Comparison of ENCODE assay signal across 11 cellular contexts in the genomic region with DNA sequence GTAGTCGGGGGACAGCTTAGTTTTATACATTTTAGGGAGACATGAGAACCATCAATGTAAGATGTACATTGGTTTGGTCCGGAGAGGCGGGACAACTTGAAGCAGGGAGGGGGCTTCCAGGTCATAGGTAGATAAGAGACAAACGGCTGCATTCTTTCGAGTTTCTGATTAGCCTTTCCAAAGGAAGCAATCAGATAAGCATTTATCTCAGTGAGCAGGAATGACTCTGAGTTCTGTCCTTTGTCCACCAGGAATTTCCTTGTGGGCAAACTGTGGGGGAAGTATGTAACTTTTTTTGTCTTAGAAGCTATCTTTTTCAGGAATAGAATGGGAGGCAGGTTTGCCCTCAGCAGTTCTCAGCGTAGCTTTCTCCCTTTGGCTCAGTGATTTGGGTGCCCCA. TPM values are rescaled to one million over a fixed set of nuclear protein-coding genes. Genes with fewer than 3 reads are reported as not detected.
DNase-seq lines count a peak whose midpoint lies in the region; ATAC-seq and TF ChIP-seq lines count a peak whose summit lies in the region.
"Had no signal": no experiment of that assay in that cellular context is flagged by ENCODE, and none has a peak within 500 bp of the region (broad histone marks: within the 10 kb centered on the region; RNA-seq: fewer than 3 reads in every experiment).

No MANE protein-coding gene starts in this region.

- H3K4me1 ChIP-seq in iPS-20b (ENCODE audit: insufficient read depth, low read length), result peaks cover 12% of the 10 kb centered on the region
- peaks cover 0 to 53% (median 34%) of the 10 kb centered on the region in 4 donors for H3K4me1 ChIP-seq in tibial artery

- no peak for DNase-seq in activated naive CD4-positive, alpha-beta T cell treated with anti-CD3 and anti-CD28 coated beads, Interleukin-2, amount 10 ng/mL, durations not matched to agents 7 days and 5 days
- DNase-seq in activated naive CD4-positive, alpha-beta T cell treated with Interleukin-2 at 50 U/mL for 16 hours, result no peak
- no peak for DNase-seq in activated CD8-positive, alpha-beta T cell treated with anti-CD3 and anti-CD28 coated beads for 36 hours
- DNase-seq in tibial artery (no peak), kidney glomerular epithelial cell (lab: John Stamatoyannopoulos, UW) (no peak), midbrain (lab: John Stamatoyannopoulos, UW) (no peak)

- no peaks in the 10 kb centered on the region for H3K9me3 Mint-ChIP-seq in activated naive CD4-positive, alpha-beta T cell treated with anti-CD3 and anti-CD28 coated beads, Interleukin-2, amount 10 ng/mL, durations not matched to agents 7 days and 5 days
- H3K9me3 Mint-ChIP-seq in activated CD8-positive, alpha-beta T cell treated with anti-CD3 and anti-CD28 coated beads for 36 hours, result no peaks in the 10 kb centered on the region

- H3K4me3 ChIP-seq in iPS-20b (ENCODE audit: low read length) (peak overlapping the region; percentile 92), tibial artery (peak overlapping the region; percentile 95 to 98)

- no peak for TF ChIP-seq CTCF in activated CD8-positive, alpha-beta T cell treated with anti-CD3 and anti-CD28 coated beads for 36 hours (IDR thresholded peaks at IDR 0.05)
- TF ChIP-seq CTCF in tibial artery (IDR thresholded peaks at IDR 0.05), result no peak

- CTCF ChIA-PET in activated naive CD4-positive, alpha-beta T cell treated with anti-CD3 and anti-CD28 coated beads, Interleukin-2, amount 10 ng/mL, durations not matched to agents 7 days and 5 days (lab: Charles Lee), result interaction anchor here (0.9 to 5.3 kb wide), 4 partner anchors 9 to 33 kb away, joined by 3 to 34 read pairs (median 4); no protein-coding TSS in a partner anchor
- CTCF ChIA-PET in activated CD8-positive, alpha-beta T cell treated with anti-CD3 and anti-CD28 coated beads for 36 hours (lab: Charles Lee), result interaction anchor here (1.0 to 7.7 kb wide), 8 partner anchors 10 to 242 kb away, joined by 3 to 82 read pairs (median 5); partner anchors contain the start of gene BIRC7

- POLR2A ChIA-PET in activated CD8-positive, alpha-beta T cell treated with anti-CD3 and anti-CD28 coated beads for 36 hours (lab: Charles Lee), result interaction anchor here (0.6 to 3.0 kb wide), 7 partner anchors 8 to 1044 kb away, joined by 3 to 13 read pairs (median 4); no protein-coding TSS in a partner anchor

- H3K27ac Mint-ChIP-seq in activated naive CD4-positive, alpha-beta T cell treated with anti-CD3 and anti-CD28 coated beads, Interleukin-2, amount 10 ng/mL, durations not matched to agents 7 days and 5 days, result peak overlapping the region; percentile 86
- peak overlapping the region; percentile 88 for H3K27ac Mint-ChIP-seq in activated CD8-positive, alpha-beta T cell treated with anti-CD3 and anti-CD28 coated beads for 36 hours

- H3K36me3 Mint-ChIP-seq in activated naive CD4-positive, alpha-beta T cell treated with anti-CD3 and anti-CD28 coated beads, Interleukin-2, amount 10 ng/mL, durations not matched to agents 7 days and 5 days, result peaks cover 36% of the 10 kb centered on the region
- H3K36me3 Mint-ChIP-seq in activated CD8-positive, alpha-beta T cell treated with anti-CD3 and anti-CD28 coated beads for 36 hours (ENCODE audit: low read depth), result peaks cover 42% of the 10 kb centered on the region

- peak overlapping the region; percentile 86 for H3K4me3 Mint-ChIP-seq in activated naive CD4-positive, alpha-beta T cell treated with anti-CD3 and anti-CD28 coated beads, Interleukin-2, amount 10 ng/mL, durations not matched to agents 7 days and 5 days
- H3K4me3 Mint-ChIP-seq in activated CD8-positive, alpha-beta T cell treated with anti-CD3 and anti-CD28 coated beads for 36 hours, result peak overlapping the region; percentile 91

- H3K27me3 Mint-ChIP-seq in activated naive CD4-positive, alpha-beta T cell treated with anti-CD3 and anti-CD28 coated beads, Interleukin-2, amount 10 ng/mL, durations not matched to agents 7 days and 5 days, result peaks cover 9% of the 10 kb centered on the region
- no peaks in the 10 kb centered on the region for H3K27me3 Mint-ChIP-seq in activated CD8-positive, alpha-beta T cell treated with anti-CD3 and anti-CD28 coated beads for 36 hours

- H3K9ac ChIP-seq in iPS-20b (ENCODE audit: low read depth, low read length), result peak overlapping the region; percentile 91; the same call in 1 of the 2 replicates

- peaks cover 47% of the 10 kb centered on the region for H3K4me1 Mint-ChIP-seq in activated naive CD4-positive, alpha-beta T cell treated with anti-CD3 and anti-CD28 coated beads, Interleukin-2, amount 10 ng/mL, durations not matched to agents 7 days and 5 days
- H3K4me1 Mint-ChIP-seq in activated CD8-positive, alpha-beta T cell treated with anti-CD3 and anti-CD28 coated beads for 36 hours (ENCODE audit: low read depth), result peaks cover 55% of the 10 kb centered on the region

- peaks cover 53% of the 10 kb centered on the region for H3K36me3 ChIP-seq in iPS-20b (ENCODE audit: insufficient read depth, low read depth, low read length)
- peaks cover 3 to 50% (median 33%) of the 10 kb centered on the region in 3 donors for H3K36me3 ChIP-seq in tibial artery

- H3K27ac ChIP-seq in iPS-20b (ENCODE audit: low read length) (no peak overlapping the region), tibial artery (no peak overlapping the region)

- H3K9me3 ChIP-seq in iPS-20b (ENCODE audit: insufficient read depth, low read depth, low read length) (no peaks in the 10 kb centered on the region), tibial artery (no peaks in the 10 kb centered on the region)

- intact Hi-C loops in activated CD8-positive, alpha-beta T cell treated with anti-CD3 and anti-CD28 coated beads for 36 hours (cut with micrococcal nuclease), result no loop called here
- intact Hi-C loops in tibial artery (cut with DNase I; ENCODE audit: low total_unique reads), result no loop called here

- H3K27me3 ChIP-seq in iPS-20b (ENCODE audit: insufficient read depth, low read length) (no peaks in the 10 kb centered on the region), tibial artery (peaks cover 0 to 5% of the 10 kb centered on the region in 2 donors)

- ATAC-seq in activated CD8-positive, alpha-beta T cell treated with anti-CD3 and anti-CD28 coated beads for 36 hours, result no peak
- ATAC-seq in HG03432 (IDR thresholded peaks at IDR 0.05; ENCODE audit: unreplicated experiment), result no peak

RNA-seq across cellular contexts. Expression of gene YTHDF1, which starts 1.4 kb away (rescaled TPM):
- total RNA-seq in activated CD8-positive, alpha-beta T cell treated with anti-CD3 and anti-CD28 coated beads for 36 hours, result 10 to 100 TPM; 31.0 TPM

RNA-seq across cellular contexts. Expression of gene BIRC7, which starts 21.2 kb away (rescaled TPM):
- 1 to 10 TPM; 5.1 to 5.3 TPM for total RNA-seq in activated CD8-positive, alpha-beta T cell treated with anti-CD3 and anti-CD28 coated beads for 36 hours
- total RNA-seq: dermis microvascular lymphatic vessel endothelial cell, pulmonary artery endothelial cell had no signal

RNA-seq across cellular contexts. Expression of gene NKAIN4, which starts 39.7 kb away (rescaled TPM):
- total RNA-seq in activated CD8-positive, alpha-beta T cell treated with anti-CD3 and anti-CD28 coated beads for 36 hours, result not detected
- total RNA-seq: dermis microvascular lymphatic vessel endothelial cell, pulmonary artery endothelial cell, ureter had no signal

RNA-seq across cellular contexts. Expression of gene ARFGAP1, which starts 58.1 kb away (rescaled TPM):
- total RNA-seq in activated CD8-positive, alpha-beta T cell treated with anti-CD3 and anti-CD28 coated beads for 36 hours, result 10 to 100 TPM; 71.3 to 75.0 TPM
